Comparison of ENCODE assay signal across 22 cellular contexts in the genomic region with DNA sequence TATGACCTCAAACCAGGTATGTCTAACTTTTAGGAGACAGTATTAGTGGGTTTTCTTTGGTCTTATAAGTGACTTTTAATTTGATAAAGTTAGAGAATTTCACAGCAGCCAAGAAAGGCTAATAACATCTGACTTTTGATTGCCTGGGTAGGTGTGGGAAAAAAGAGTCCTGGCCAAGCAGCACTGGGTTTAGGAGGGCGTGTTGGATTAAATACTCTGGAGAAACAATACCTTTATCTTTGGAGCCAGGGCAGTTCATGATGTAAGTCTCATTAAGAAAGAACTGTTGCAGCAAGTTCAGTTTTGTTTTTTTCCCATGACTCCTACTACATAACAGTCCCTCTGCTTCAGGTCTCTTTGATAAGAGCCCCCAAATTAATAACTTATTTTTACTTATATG. TPM values are rescaled to one million over a fixed set of nuclear protein-coding genes. Genes with fewer than 3 reads are reported as not detected.
DNase-seq lines count a peak whose midpoint lies in the region; ATAC-seq and TF ChIP-seq lines count a peak whose summit lies in the region.
"Had no signal": no experiment of that assay in that cellular context is flagged by ENCODE, and none has a peak within 500 bp of the region (broad histone marks: within the 10 kb centered on the region; RNA-seq: fewer than 3 reads in every experiment).

No MANE protein-coding gene starts in this region.

- no peak for TF ChIP-seq POLR2A in upper lobe of left lung (IDR thresholded peaks at IDR 0.05)

- peaks cover 0 to 11% (median 7%) of the 10 kb centered on the region in 4 donors for H3K4me1 ChIP-seq in upper lobe of left lung
- H3K4me1 ChIP-seq: BLaER1, Caco-2 had no signal

- H3K27ac ChIP-seq in upper lobe of left lung, result peak overlapping the region in 3 of 4 donors; percentile 54 to 83 (median 66)
- H3K27ac ChIP-seq: BLaER1 had no signal

- H3K36me3 ChIP-seq in upper lobe of left lung, result peaks cover 6 to 88% (median 34%) of the 10 kb centered on the region in 4 donors

- peak; percentile 36 for DNase-seq in amniotic epithelial cell (ENCODE audit: low read depth)
- DNase-seq in fibroblast of pulmonary artery (ENCODE audit: low read depth), result peak; percentile 46
- no peak for DNase-seq in mesothelial cell of epicardium (ENCODE audit: low spot score in 2 of 2, unreplicated experiment in 2 of 2)
- DNase-seq in upper lobe of left lung, result no peak
- no peak for DNase-seq in A172 (ENCODE audit: low spot score)
- DNase-seq: ACHN; Caco-2; CD4-positive, alpha-beta memory T cell; DMS 273 treated with DMSO at 0.1 percent for 48 hours; DND-41; GOT3; KG1; NCI-H1092 treated with DMSO at 0.1 percent for 48 hours; NCI-H1436 treated with DMSO at 0.1 percent for 48 hours; NCI-H1930; NCI-H524; NCI-H82 had no signal

- H3K27me3 Mint-ChIP-seq in mesothelial cell of epicardium (ENCODE audit: low read depth), result no peaks in the 10 kb centered on the region
- H3K27me3 Mint-ChIP-seq: CD4-positive, alpha-beta memory T cell had no signal

- no peaks in the 10 kb centered on the region for H3K9me3 ChIP-seq in upper lobe of left lung
- H3K9me3 ChIP-seq: Caco-2 had no signal

- no peaks in the 10 kb centered on the region for H3K27me3 ChIP-seq in upper lobe of left lung
- H3K27me3 ChIP-seq: BLaER1 had no signal

- no peak for TF ChIP-seq EP300 in upper lobe of left lung (IDR thresholded peaks at IDR 0.05)

- H3K4me3 Mint-ChIP-seq in mesothelial cell of epicardium, result no peak overlapping the region
- H3K4me3 Mint-ChIP-seq: CD4-positive, alpha-beta memory T cell had no signal

- ATAC-seq in upper lobe of left lung (ENCODE audit: low FRiP score in 2 of 2) (peak in 1 of 2 donors; percentile 13), GM21447 (IDR thresholded peaks at IDR 0.05; ENCODE audit: unreplicated experiment) (no peak), GM21737 (IDR thresholded peaks at IDR 0.05; ENCODE audit: unreplicated experiment) (no peak)
- ATAC-seq: GM12878, HCT116 had no signal

- no peak for TF ChIP-seq CTCF in fibroblast of pulmonary artery (IDR thresholded peaks at IDR 0.05; ENCODE audit: low read length, missing control alignments)
- no peak for TF ChIP-seq CTCF in mesothelial cell of epicardium (IDR thresholded peaks at IDR 0.05; ENCODE audit: unreplicated experiment)
- TF ChIP-seq CTCF in upper lobe of left lung (IDR thresholded peaks at IDR 0.05), result no peak

- H3K4me3 ChIP-seq in fibroblast of pulmonary artery (replicated peaks; ENCODE audit: low read depth, low read length) (no peak overlapping the region), upper lobe of left lung (no peak overlapping the region)
- H3K4me3 ChIP-seq: BLaER1, GM12878 had no signal

- H3K36me3 Mint-ChIP-seq in mesothelial cell of epicardium, result peaks cover 52% of the 10 kb centered on the region

- H3K9me3 Mint-ChIP-seq in mesothelial cell of epicardium, result peaks cover 14% of the 10 kb centered on the region

- H3K4me1 Mint-ChIP-seq in mesothelial cell of epicardium, result no peaks in the 10 kb centered on the region

- 66 to 75% methylated on average over 1 of the region's 1 CpG for WGBS in upper lobe of left lung, 2 donors

- H3K27ac Mint-ChIP-seq in mesothelial cell of epicardium, result peak overlapping the region; percentile 9

RNA-seq across cellular contexts. Expression of a gene that starts 26.7 kb away (rescaled TPM):
- total RNA-seq in mesothelial cell of epicardium (115 to 120 TPM (median 119 TPM) in 3 replicates), upper lobe of left lung (100 to 1,000 TPM in 4 of 6 donors, 10 to 100 TPM in 2; 32.1 to 185 (median 116) TPM)
- total RNA-seq in A172 (2014; rRNA removed; shearing (Covaris generic)), result 122 and 123 TPM in 2 replicates

Comparison
In these comparisons a context has a peak if more than half of its experiments do, and no peak if none do; other contexts are left out.
1. DNase-seq: peak in amniotic epithelial cell (single experiment) and fibroblast of pulmonary artery (single experiment); none in mesothelial cell of epicardium (0 of 2), upper lobe of left lung (0 of 2) and A172 (single experiment).